In the genomic region with DNA sequence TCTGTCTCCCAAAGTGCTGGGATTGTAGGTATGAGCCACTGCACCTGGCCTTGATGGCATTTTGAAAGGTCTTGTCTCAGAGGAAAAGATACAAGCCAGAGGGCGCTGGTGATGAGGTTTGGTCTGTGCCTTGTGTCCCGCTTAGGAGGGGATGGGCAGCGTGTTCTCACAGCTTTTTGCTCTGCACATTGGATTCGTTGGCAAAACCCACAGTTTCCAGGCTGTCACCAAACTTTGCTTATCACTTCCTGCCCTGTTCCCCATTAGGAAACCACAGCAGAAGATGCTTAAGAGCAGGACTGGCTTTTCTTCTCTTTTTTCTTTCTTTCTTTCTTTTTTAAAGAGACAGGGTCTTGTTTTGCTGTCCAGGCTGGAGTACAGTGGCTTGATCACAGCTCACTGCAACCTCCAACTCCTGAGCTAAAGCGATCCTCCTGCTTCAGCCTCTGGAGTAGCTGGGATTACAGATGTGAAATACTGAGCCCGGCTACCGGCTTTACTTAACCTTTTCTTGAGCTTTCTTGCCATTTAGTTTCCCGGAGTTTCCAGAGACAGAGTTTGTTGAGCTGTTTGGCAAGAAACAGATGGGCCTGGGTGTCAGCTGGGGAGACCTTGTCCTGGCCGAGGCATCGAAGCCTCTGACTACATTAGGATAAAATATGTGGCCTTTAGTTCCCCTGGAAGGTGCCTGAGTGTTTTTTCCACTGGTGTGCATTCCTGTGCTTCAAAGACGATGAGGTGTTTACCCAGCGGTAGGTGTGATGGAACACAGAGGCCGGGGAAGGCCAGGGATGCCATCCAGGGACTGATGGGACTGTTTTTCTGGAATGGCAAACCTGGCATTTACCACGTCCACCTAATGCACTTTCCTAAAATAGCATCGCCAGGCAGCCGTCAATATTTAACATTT, we compare ENCODE assay signal across 9 cellular contexts.
DNase-seq lines count a peak whose midpoint lies in the region; ATAC-seq and TF ChIP-seq lines count a peak whose summit lies in the region.
"Had no signal": no experiment of that assay in that cellular context is flagged by ENCODE, and none has a peak within 500 bp of the region (broad histone marks: within the 10 kb centered on the region; RNA-seq: fewer than 3 reads in every experiment).

No MANE protein-coding gene starts in this region.

- TF ChIP-seq CTCF in HFF-Myc (IDR thresholded peaks at IDR 0.05; ENCODE audit: low read depth, low read length, missing control alignments) (peak; percentile 15), WTC11 (IDR thresholded peaks at IDR 0.05) (no peak), left lung (IDR thresholded peaks at IDR 0.05) (no peak)

- peaks cover 14% of the 10 kb centered on the region for H3K4me1 ChIP-seq in CD4-positive, CD25-positive, alpha-beta regulatory T cell (ENCODE audit: control insufficient read depth, insufficient read depth, low read length, poor library complexity, severe bottlenecking)
- H3K4me1 ChIP-seq in left lung, result peaks cover 0 to 21% of the 10 kb centered on the region in 2 donors

- H3K27me3 ChIP-seq in CD4-positive, CD25-positive, alpha-beta regulatory T cell (ENCODE audit: control insufficient read depth, insufficient read depth, low read length), result no peaks in the 10 kb centered on the region
- H3K27me3 ChIP-seq in left lung, result no peaks in the 10 kb centered on the region

- POLR2A ChIA-PET in WTC11 (lab: Charles Lee), result no interaction called here

- peaks cover 63% of the 10 kb centered on the region for H3K36me3 ChIP-seq in CD4-positive, CD25-positive, alpha-beta regulatory T cell (ENCODE audit: control insufficient read depth, insufficient read depth, low read length)
- H3K36me3 ChIP-seq in left lung, result peaks cover 0 to 80% of the 10 kb centered on the region in 2 donors

- H3K27ac Mint-ChIP-seq in CD4-positive, CD25-positive, alpha-beta regulatory T cell, result peak overlapping the region; percentile 20 to 76 (median 46)
- no peak overlapping the region for H3K27ac Mint-ChIP-seq in WTC11

- DNase-seq in CD4-positive, CD25-positive, alpha-beta regulatory T cell, result peak in 1 of 3 donors; percentile 27
- no peak for DNase-seq in HFF-Myc (ENCODE audit: extremely low read depth, low read depth)
- peak; percentile 21 for DNase-seq in WTC11 (ENCODE audit: low spot score)
- no peak for DNase-seq in left lung
- no peak for DNase-seq in iPS-NIHi11 (ENCODE audit: low spot score)
- DNase-seq in NCI-H1436 (lab: John Stamatoyannopoulos, UW), result no peak
- DNase-seq: activated gamma-delta T cell had no signal

- H3K36me3 Mint-ChIP-seq in CD4-positive, CD25-positive, alpha-beta regulatory T cell, result peaks cover 37% of the 10 kb centered on the region
- H3K36me3 Mint-ChIP-seq in WTC11, result peaks cover 44% of the 10 kb centered on the region

- no peaks in the 10 kb centered on the region for H3K9me3 Mint-ChIP-seq in CD4-positive, CD25-positive, alpha-beta regulatory T cell
- H3K9me3 Mint-ChIP-seq in WTC11, result no peaks in the 10 kb centered on the region

- peak overlapping the region; percentile 26 for H3K4me3 ChIP-seq in CD4-positive, CD25-positive, alpha-beta regulatory T cell (ENCODE audit: low read depth, low read length)
- no peak overlapping the region for H3K4me3 ChIP-seq in HFF-Myc (replicated peaks; ENCODE audit: low read depth, low read length)
- H3K4me3 ChIP-seq in left lung, result no peak overlapping the region

- CTCF ChIA-PET in WTC11 (lab: Charles Lee), result interaction anchor here (1.0 to 1.3 kb wide), 2 partner anchors 53 to 174 kb away, joined by 3 read pairs; no protein-coding TSS in a partner anchor

- ATAC-seq in CD4-positive, CD25-positive, alpha-beta regulatory T cell (ENCODE audit: low read depth in 2 of 2), result peak in 1 of 2 donors; percentile 22
- ATAC-seq in WTC11 (no peak), left lung (peak; percentile 24), GM19463 (IDR thresholded peaks at IDR 0.05; ENCODE audit: unreplicated experiment) (no peak), GM19328 (IDR thresholded peaks at IDR 0.05; ENCODE audit: unreplicated experiment) (no peak)

- peak overlapping the region in 2 of 4 donors; percentile 13 to 19 for H3K4me3 Mint-ChIP-seq in CD4-positive, CD25-positive, alpha-beta regulatory T cell
- H3K4me3 Mint-ChIP-seq in WTC11, result no peak overlapping the region

- intact Hi-C loops in left lung (cut with DNase I), result no loop called here

- H3K4me1 Mint-ChIP-seq in CD4-positive, CD25-positive, alpha-beta regulatory T cell, result peaks cover 9 to 34% (median 25%) of the 10 kb centered on the region in 4 donors
- H3K4me1 Mint-ChIP-seq in WTC11, result no peaks in the 10 kb centered on the region

- H3K9me3 ChIP-seq in CD4-positive, CD25-positive, alpha-beta regulatory T cell (ENCODE audit: control insufficient read depth in 2 of 2, low read length in 2 of 2), result no peaks in the 10 kb centered on the region
- no peaks in the 10 kb centered on the region for H3K9me3 ChIP-seq in left lung

- H3K27me3 Mint-ChIP-seq in CD4-positive, CD25-positive, alpha-beta regulatory T cell, result no peaks in the 10 kb centered on the region
- H3K27me3 Mint-ChIP-seq in WTC11 (ENCODE audit: low read depth), result no peaks in the 10 kb centered on the region

- H3K27ac ChIP-seq in CD4-positive, CD25-positive, alpha-beta regulatory T cell (ENCODE audit: insufficient read depth, low read length, poor library complexity, severe bottlenecking), result peak overlapping the region; percentile 3
- H3K27ac ChIP-seq in left lung, result peak overlapping the region in 1 of 2 donors; percentile 55

TF ChIP-seq in WTC11, 78 proteins besides CTCF, POLR2A, EP300 and RAD21:
- TF ChIP-seq AR (CRISPR knock-in tag; IDR thresholded peaks at IDR 0.05), result no peak
- TF ChIP-seq, protein P1, sequence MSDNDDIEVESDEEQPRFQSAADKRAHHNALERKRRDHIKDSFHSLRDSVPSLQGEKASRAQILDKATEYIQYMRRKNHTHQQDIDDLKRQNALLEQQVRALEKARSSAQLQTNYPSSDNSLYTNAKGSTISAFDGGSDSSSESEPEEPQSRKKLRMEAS (CRISPR knock-in tag; IDR thresholded peaks at IDR 0.05), result no peak
- TF ChIP-seq NR1H2 (CRISPR knock-in tag; IDR thresholded peaks at IDR 0.05), result no peak
